14 cellular contexts compared by ENCODE assay signal in genomic region chr12:112022241-112023016, GRCh38. TPM values are rescaled to one million over a fixed set of nuclear protein-coding genes. Genes with fewer than 3 reads are reported as not detected.
DNase-seq lines count a peak whose midpoint lies in the region; ATAC-seq and TF ChIP-seq lines count a peak whose summit lies in the region.
"Had no signal": no experiment of that assay in that cellular context is flagged by ENCODE, and none has a peak within 500 bp of the region (broad histone marks: within the 10 kb centered on the region; RNA-seq: fewer than 3 reads in every experiment).

No MANE protein-coding gene starts in this region.

- no peaks in the 10 kb centered on the region for H3K9me3 ChIP-seq in CD4-positive, CD25-positive, alpha-beta regulatory T cell (ENCODE audit: control insufficient read depth in 2 of 2, low read length in 2 of 2)
- H3K9me3 ChIP-seq: ascending aorta, SJSA1, thoracic aorta had no signal

- H3K36me3 ChIP-seq in CD4-positive, CD25-positive, alpha-beta regulatory T cell (ENCODE audit: control insufficient read depth, insufficient read depth, low read length), result peaks cover 64% of the 10 kb centered on the region

- no peaks in the 10 kb centered on the region for H3K27me3 Mint-ChIP-seq in CD4-positive, CD25-positive, alpha-beta regulatory T cell
- H3K27me3 Mint-ChIP-seq in T-cell, result no peaks in the 10 kb centered on the region
- no peaks in the 10 kb centered on the region for H3K27me3 Mint-ChIP-seq in type B pancreatic cell

- no peak for TF ChIP-seq CTCF in 22Rv1 (IDR thresholded peaks at IDR 0.05)
- no peak for TF ChIP-seq CTCF in type B pancreatic cell (conservative IDR thresholded peaks at IDR 0.05)
- TF ChIP-seq CTCF in foreskin fibroblast (IDR thresholded peaks at IDR 0.05; ENCODE audit: low read depth, low read length), result no peak

- POLR2A ChIA-PET in T-cell (lab: Charles Lee), result interaction anchor here in 1 of 2 donors (0.6 kb wide), 1 partner anchor 350 kb away, joined by 3 read pairs; no protein-coding TSS in a partner anchor

- peaks cover 0 to 2% (median 0%) of the 10 kb centered on the region in 7 donors for H3K9me3 Mint-ChIP-seq in CD4-positive, CD25-positive, alpha-beta regulatory T cell
- no peaks in the 10 kb centered on the region for H3K9me3 Mint-ChIP-seq in T-cell
- H3K9me3 Mint-ChIP-seq in type B pancreatic cell, result no peaks in the 10 kb centered on the region

- H3K4me1 ChIP-seq in CD4-positive, CD25-positive, alpha-beta regulatory T cell (ENCODE audit: control insufficient read depth, insufficient read depth, low read length, poor library complexity, severe bottlenecking), result peaks cover 18% of the 10 kb centered on the region
- H3K4me1 ChIP-seq: ascending aorta had no signal

- H3K4me3 ChIP-seq in CD4-positive, CD25-positive, alpha-beta regulatory T cell (ENCODE audit: low read depth, low read length), result no peak overlapping the region
- no peak overlapping the region for H3K4me3 ChIP-seq in foreskin fibroblast (ENCODE audit: low read depth in 1 of 2, low read length in 2 of 2)
- H3K4me3 ChIP-seq: ascending aorta, SJSA1, thoracic aorta had no signal

- DNase-seq in CD4-positive, CD25-positive, alpha-beta regulatory T cell, result no peak
- DNase-seq in T-cell, result no peak
- peak; percentile 53 for DNase-seq in islet precursor cell
- no peak for DNase-seq in NCI-H146 (lab: John Stamatoyannopoulos, UW)
- no peak for DNase-seq in type B pancreatic cell (ENCODE audit: extremely low spot score, unreplicated experiment)
- DNase-seq in foreskin fibroblast, result no peak
- DNase-seq: C1 segment of cervical spinal cord; cortex of kidney; NK-92 treated with Interleukin-12 subunit alpha and Interleukin-12 subunit beta, amount 100 ng/mL, for 24 hours had no signal

- CTCF ChIA-PET in T-cell (lab: Charles Lee), result interaction anchor here in 1 of 2 donors (3.6 kb wide), 1 partner anchor 9 kb away, joined by 21 read pairs; the partner anchor contains the start of genes ERP29 and TMEM116

- ATAC-seq in CD4-positive, CD25-positive, alpha-beta regulatory T cell (ENCODE audit: low read depth in 2 of 2), result peak in 1 of 2 donors; percentile 24
- ATAC-seq in T-cell (replicated peaks in 1 of 4), result peak in 1 of 4 experiments; percentile 29
- no peak for ATAC-seq in HG03342 (IDR thresholded peaks at IDR 0.05; ENCODE audit: unreplicated experiment)

- peaks cover 29% of the 10 kb centered on the region for H3K36me3 Mint-ChIP-seq in CD4-positive, CD25-positive, alpha-beta regulatory T cell
- H3K36me3 Mint-ChIP-seq in T-cell, result peaks cover 45% of the 10 kb centered on the region
- H3K36me3 Mint-ChIP-seq in type B pancreatic cell, result peaks cover 24% of the 10 kb centered on the region

- peak overlapping the region; percentile 41; the same call in 1 of the 2 replicates for H3K27ac ChIP-seq in 22Rv1
- H3K27ac ChIP-seq in CD4-positive, CD25-positive, alpha-beta regulatory T cell (ENCODE audit: insufficient read depth, low read length, poor library complexity, severe bottlenecking), result no peak overlapping the region
- H3K27ac ChIP-seq: ascending aorta, SJSA1, thoracic aorta had no signal

- H3K4me3 Mint-ChIP-seq in CD4-positive, CD25-positive, alpha-beta regulatory T cell, result peak overlapping the region in 1 of 4 donors; percentile 5
- H3K4me3 Mint-ChIP-seq in T-cell (no peak overlapping the region), type B pancreatic cell (no peak overlapping the region)

- H3K27ac Mint-ChIP-seq in CD4-positive, CD25-positive, alpha-beta regulatory T cell, result peak overlapping the region; percentile 66 to 85 (median 71)
- H3K27ac Mint-ChIP-seq in T-cell, result peak overlapping the region; percentile 4 to 46
- no peak overlapping the region for H3K27ac Mint-ChIP-seq in type B pancreatic cell

- H3K27me3 ChIP-seq in CD4-positive, CD25-positive, alpha-beta regulatory T cell (ENCODE audit: control insufficient read depth, insufficient read depth, low read length), result no peaks in the 10 kb centered on the region
- H3K27me3 ChIP-seq: ascending aorta, SJSA1 had no signal

- H3K4me1 Mint-ChIP-seq in CD4-positive, CD25-positive, alpha-beta regulatory T cell, result peaks cover 16 to 54% (median 43%) of the 10 kb centered on the region in 4 donors
- H3K4me1 Mint-ChIP-seq in T-cell (peaks cover 44 to 59% (median 48%) of the 10 kb centered on the region in 3 donors), type B pancreatic cell (ENCODE audit: unreplicated experiment) (peaks cover 4% of the 10 kb centered on the region)

RNA-seq across cellular contexts. Expression of gene ERP29, which starts 9.2 kb away (rescaled TPM):
- 103 TPM for total RNA-seq in CD4-positive, CD25-positive, alpha-beta regulatory T cell
- 100 to 1,000 TPM; 188 to 218 (median 207) TPM for polyA plus RNA-seq in CD4-positive, CD25-positive, alpha-beta regulatory T cell
- total RNA-seq in T-cell, result 100 to 1,000 TPM; 114 to 175 (median 158) TPM
- total RNA-seq in type B pancreatic cell (ENCODE audit: low replicate concordance), result 141 and 177 TPM in 2 replicates

RNA-seq across cellular contexts. Expression of gene TMEM116, which starts 9.5 kb away (rescaled TPM):
- 20.2 TPM for total RNA-seq in CD4-positive, CD25-positive, alpha-beta regulatory T cell
- polyA plus RNA-seq in CD4-positive, CD25-positive, alpha-beta regulatory T cell, result 10 to 100 TPM; 25.2 to 38.4 (median 30.7) TPM
- 10 to 100 TPM; 16.0 to 27.2 (median 25.8) TPM for total RNA-seq in T-cell
- 13.9 and 18.0 TPM in 2 replicates for total RNA-seq in type B pancreatic cell (ENCODE audit: low replicate concordance)
